In genomic region chr14:76377675-76378074, GRCh38 we compare ENCODE assay signal across 24 cellular contexts. TPM values are rescaled to one million over a fixed set of nuclear protein-coding genes. Genes with fewer than 3 reads are reported as not detected.
DNase-seq lines count a peak whose midpoint lies in the region; ATAC-seq, FAIRE-seq and TF ChIP-seq lines count a peak whose summit lies in the region.
"Had no signal": no experiment of that assay in that cellular context is flagged by ENCODE, and none has a peak within 500 bp of the region (broad histone marks: within the 10 kb centered on the region; RNA-seq: fewer than 3 reads in every experiment).

No MANE protein-coding gene starts in this region.

- POLR2A ChIA-PET in A549 (lab: Yijun Ruan, JAX): no interaction called here
- POLR2A ChIA-PET in activated CD4-positive, alpha-beta memory T cell treated with anti-CD3 and anti-CD28 coated beads for 36 hours (lab: Charles Lee): no interaction called here

- no peak overlapping the region for H3K4ac ChIP-seq in H9 (ENCODE audit: low read depth, low read length)

- TF ChIP-seq EP300 in A549 (IDR thresholded peaks at IDR 0.05): no peak

- no peak overlapping the region for H2BK12ac ChIP-seq in H9 (ENCODE audit: insufficient read length, low read depth, low read length)

- H3K18ac ChIP-seq in H9 (ENCODE audit: insufficient read length, low read depth, low read length): no peak overlapping the region

- no peak overlapping the region for H3K27ac ChIP-seq in A549
- H3K27ac ChIP-seq in H9 (ENCODE audit: insufficient read length, low read depth, low read length): no peak overlapping the region
- H3K27ac ChIP-seq: cardiac muscle cell, esophagus squamous epithelium had no signal

- no peak overlapping the region for H4K91ac ChIP-seq in H9 (ENCODE audit: insufficient read length, low read depth, low read length)

- CTCF ChIA-PET in A549 (lab: Yijun Ruan, JAX): interaction anchor here (0.6 to 2.4 kb wide), 4 partner anchors 9 to 25 kb away, joined by 3 to 26 read pairs (median 8); no protein-coding TSS in a partner anchor
- CTCF ChIA-PET in activated CD4-positive, alpha-beta memory T cell treated with anti-CD3 and anti-CD28 coated beads for 36 hours (lab: Charles Lee): interaction anchor here (1.3 kb wide), 1 partner anchor 10 kb away, joined by 5 read pairs; no protein-coding TSS in a partner anchor

- H2BK120ac ChIP-seq in H9 (ENCODE audit: low read depth, low read length, poor library complexity, severe bottlenecking): no peak overlapping the region

- peaks cover 40% of the 10 kb centered on the region for H3K27me3 ChIP-seq in H9 (ENCODE audit: insufficient read depth, low read length)

- no peak for FAIRE-seq in A549 (lab: Jason Lieb, UNC)
- FAIRE-seq: islet of Langerhans had no signal

- no peak overlapping the region for H2BK15ac ChIP-seq in H9 (ENCODE audit: low read depth, low read length)

- no peak overlapping the region; the same call in 2 of the 3 replicates for H3K4me3 ChIP-seq in A549

- intact Hi-C loops in dendritic cell treated with granulocyte-macrophage colony-stimulating factor and Interleukin-4, amounts not matched to agents 40 ng/mL and 50 ng/mL, for 4 days (cut with micrococcal nuclease): no loop called here
- intact Hi-C loops in activated CD4-positive, alpha-beta memory T cell treated with anti-CD3 and anti-CD28 coated beads for 36 hours (cut with micrococcal nuclease): no loop called here

- H3K4me3 Mint-ChIP-seq in H9 (peak overlapping the region; percentile 72 to 90), neural crest cell (peak overlapping the region; percentile 62)
- peak overlapping the region; percentile 61 for H3K4me3 Mint-ChIP-seq in dendritic cell treated with granulocyte-macrophage colony-stimulating factor and Interleukin-4, amounts not matched to agents 40 ng/mL and 50 ng/mL, for 4 days
- H3K4me3 Mint-ChIP-seq in effector memory CD8-positive, alpha-beta T cell: no peak overlapping the region
- no peak overlapping the region for H3K4me3 Mint-ChIP-seq in activated CD4-positive, alpha-beta memory T cell treated with anti-CD3 and anti-CD28 coated beads for 36 hours
- H3K4me3 Mint-ChIP-seq: activated CD4-positive, alpha-beta memory T cell treated with anti-CD3 and anti-CD28 coated beads, Interleukin-2, amount 10 ng/mL, durations not matched to agents 7 days and 5 days; CD8-positive, alpha-beta memory T cell; memory B cell; natural killer cell; T-helper 1 cell treated with Interleukin-12 subunit alpha and Interleukin-12 subunit beta and Interleukin-4 antibody, amounts not matched to agents 30 μg/mL and 1 μg/mL, for 36 hours had no signal

- H3K9ac ChIP-seq in H9 (ENCODE audit: extremely low read depth, insufficient read length, low read length): no peak overlapping the region

- H3K36me3 Mint-ChIP-seq in H9 (ENCODE audit: insufficient read depth in 1 of 3, low read depth in 3 of 3) (no peaks in the 10 kb centered on the region), neural crest cell (ENCODE audit: low read depth) (no peaks in the 10 kb centered on the region)
- H3K36me3 Mint-ChIP-seq in dendritic cell treated with granulocyte-macrophage colony-stimulating factor and Interleukin-4, amounts not matched to agents 40 ng/mL and 50 ng/mL, for 4 days (ENCODE audit: low read depth): no peaks in the 10 kb centered on the region
- no peaks in the 10 kb centered on the region for H3K36me3 Mint-ChIP-seq in effector memory CD8-positive, alpha-beta T cell (ENCODE audit: insufficient read depth)
- H3K36me3 Mint-ChIP-seq in activated CD4-positive, alpha-beta memory T cell treated with anti-CD3 and anti-CD28 coated beads for 36 hours: no peaks in the 10 kb centered on the region
- H3K36me3 Mint-ChIP-seq: memory B cell, natural killer cell had no signal

- H4K20me1 ChIP-seq in H9 (ENCODE audit: control insufficient read depth, insufficient read depth, insufficient read length): no peaks in the 10 kb centered on the region

- H2BK20ac ChIP-seq in H9 (ENCODE audit: low read depth, low read length, poor library complexity, severe bottlenecking): no peak overlapping the region

- H3T11ph ChIP-seq in H9 (ENCODE audit: low read length): no peak overlapping the region

- DNase-seq in A549 (ENCODE audit: low read depth in 1 of 2, low spot score in 1 of 2): no peak
- no peak for DNase-seq in H9
- DNase-seq in neural crest cell (ENCODE audit: low read depth, low spot score): no peak
- no peak for DNase-seq in effector memory CD8-positive, alpha-beta T cell
- no peak for DNase-seq in activated CD4-positive, alpha-beta memory T cell treated with anti-CD3 and anti-CD28 coated beads for 36 hours
- DNase-seq in activated CD8-positive, alpha-beta memory T cell treated with anti-CD3 and anti-CD28 coated beads for 24 hours: no peak
- DNase-seq: activated CD4-positive, alpha-beta memory T cell treated with anti-CD3 and anti-CD28 coated beads, Interleukin-2, amount 10 ng/mL, durations not matched to agents 7 days and 5 days; activated T-cell treated with anti-CD3 and anti-CD28 coated beads, Interleukin-2, amount 50 U/mL, for 48 hours; CD8-positive, alpha-beta memory T cell; esophagus squamous epithelium; natural killer cell; NCI-H1417 treated with DMSO at 0.1 percent for 48 hours; NCI-H2171; NCI-H526 treated with DMSO at 0.1 percent for 48 hours; SHP77; trophoblast cell had no signal

- peaks cover 99% of the 10 kb centered on the region for H3K27me3 Mint-ChIP-seq in H9 (ENCODE audit: low read depth)
- peaks cover 87% of the 10 kb centered on the region for H3K27me3 Mint-ChIP-seq in dendritic cell treated with granulocyte-macrophage colony-stimulating factor and Interleukin-4, amounts not matched to agents 40 ng/mL and 50 ng/mL, for 4 days
- peaks cover 100% of the 10 kb centered on the region for H3K27me3 Mint-ChIP-seq in neural crest cell (ENCODE audit: low read depth)
- peaks cover 66 to 95% of the 10 kb centered on the region in 2 donors for H3K27me3 Mint-ChIP-seq in effector memory CD8-positive, alpha-beta T cell
- peaks cover 51% of the 10 kb centered on the region for H3K27me3 Mint-ChIP-seq in activated CD4-positive, alpha-beta memory T cell treated with anti-CD3 and anti-CD28 coated beads for 36 hours

- no peak overlapping the region for H2BK5ac ChIP-seq in H9 (ENCODE audit: insufficient read length, low read length)

- H3K23me2 ChIP-seq in H9 (ENCODE audit: insufficient read length, low read depth, low read length, poor library complexity, severe bottlenecking): peaks cover 15% of the 10 kb centered on the region

- H3K9me3 Mint-ChIP-seq in H9 (peaks cover 0 to 3% of the 10 kb centered on the region in 2 experiments; a peak in 1 of 5 replicates), neural crest cell (no peaks in the 10 kb centered on the region)
- no peaks in the 10 kb centered on the region for H3K9me3 Mint-ChIP-seq in dendritic cell treated with granulocyte-macrophage colony-stimulating factor and Interleukin-4, amounts not matched to agents 40 ng/mL and 50 ng/mL, for 4 days
- H3K9me3 Mint-ChIP-seq in effector memory CD8-positive, alpha-beta T cell: no peaks in the 10 kb centered on the region
- H3K9me3 Mint-ChIP-seq in activated CD4-positive, alpha-beta memory T cell treated with anti-CD3 and anti-CD28 coated beads for 36 hours: no peaks in the 10 kb centered on the region
- H3K9me3 Mint-ChIP-seq: activated CD4-positive, alpha-beta memory T cell treated with anti-CD3 and anti-CD28 coated beads, Interleukin-2, amount 10 ng/mL, durations not matched to agents 7 days and 5 days; CD8-positive, alpha-beta memory T cell; memory B cell; natural killer cell; T-helper 1 cell treated with Interleukin-12 subunit alpha and Interleukin-12 subunit beta and Interleukin-4 antibody, amounts not matched to agents 30 μg/mL and 1 μg/mL, for 36 hours had no signal

- H3K79me2 ChIP-seq in H9 (ENCODE audit: insufficient read depth, low read length): no peaks in the 10 kb centered on the region

- H2AK5ac ChIP-seq in H9 (ENCODE audit: insufficient read length, low read length): no peak overlapping the region

- H3K23ac ChIP-seq in H9 (ENCODE audit: insufficient read length, low read depth, low read length): no peak overlapping the region

- no peak for TF ChIP-seq CTCF in A549 (IDR thresholded peaks at IDR 0.05)
- no peak for TF ChIP-seq CTCF in H9 (conservative IDR thresholded peaks at IDR 0.05)
- no peak for TF ChIP-seq CTCF in neural crest cell (conservative IDR thresholded peaks at IDR 0.05)

- H3K79me1 ChIP-seq in H9 (ENCODE audit: insufficient read depth, low read depth, low read length, poor library complexity, severe bottlenecking): no peaks in the 10 kb centered on the region

- H4K5ac ChIP-seq in H9 (ENCODE audit: insufficient read length, low read depth, low read length): no peak overlapping the region

- no peak overlapping the region for H2AFZ ChIP-seq in H9 (ENCODE audit: low read length)

- no peak overlapping the region for H3K56ac ChIP-seq in H9 (ENCODE audit: insufficient read length, low read depth, low read length)

- no peak for TF ChIP-seq POLR2A in A549 (IDR thresholded peaks at IDR 0.05; ENCODE audit: low read length)

- no peak overlapping the region for H3K14ac ChIP-seq in H9 (ENCODE audit: insufficient read depth, low read length)

- peaks cover 12% of the 10 kb centered on the region; the same call in 2 of the 3 replicates for H3K4me1 ChIP-seq in A549
- peaks cover 4% of the 10 kb centered on the region; the same call in 1 of the 2 replicates for H3K4me1 ChIP-seq in H9 (ENCODE audit: insufficient read depth, low read length)

- peak overlapping the region; percentile 89; the same call in 1 of the 3 replicates for H3K4me2 ChIP-seq in A549
- peak overlapping the region; percentile 90 for H3K4me2 ChIP-seq in H9 (ENCODE audit: insufficient read depth, insufficient read length, low read length)

- 13% methylated on average over 6 of the region's 6 CpGs for WGBS in A549 (ENCODE audit: missing lambda C conversion rate)
- WGBS in H9 (ENCODE audit: extremely low coverage, insufficient read length, low lambda C conversion rate): no CpG with 5 or more reads among the region's 6 CpGs

- ATAC-seq in A549: no peak
- no peak for ATAC-seq in effector memory CD8-positive, alpha-beta T cell (replicated peaks)
- no peak for ATAC-seq in HG03097 (IDR thresholded peaks at IDR 0.05; ENCODE audit: low FRiP score, unreplicated experiment)
- ATAC-seq: natural killer cell had no signal

- no peak overlapping the region for H4K8ac ChIP-seq in H9 (replicated peaks; ENCODE audit: insufficient read length, low read depth, low read length)

- H3K4me1 Mint-ChIP-seq in H9: peaks cover 11 to 17% of the 10 kb centered on the region in 2 experiments
- H3K4me1 Mint-ChIP-seq in dendritic cell treated with granulocyte-macrophage colony-stimulating factor and Interleukin-4, amounts not matched to agents 40 ng/mL and 50 ng/mL, for 4 days (ENCODE audit: low read depth): peaks cover 10% of the 10 kb centered on the region
- H3K4me1 Mint-ChIP-seq in neural crest cell: peaks cover 15% of the 10 kb centered on the region
- peaks cover 0 to 5% of the 10 kb centered on the region in 2 donors for H3K4me1 Mint-ChIP-seq in effector memory CD8-positive, alpha-beta T cell (ENCODE audit: low read depth in 2 of 2)
- H3K4me1 Mint-ChIP-seq in activated CD4-positive, alpha-beta memory T cell treated with anti-CD3 and anti-CD28 coated beads for 36 hours (ENCODE audit: low read depth): peaks cover 6% of the 10 kb centered on the region
- H3K4me1 Mint-ChIP-seq: CD8-positive, alpha-beta memory T cell had no signal

- H3K27ac Mint-ChIP-seq in H9 (no peak overlapping the region), neural crest cell (ENCODE audit: unreplicated experiment) (no peak overlapping the region)
- no peak overlapping the region for H3K27ac Mint-ChIP-seq in dendritic cell treated with granulocyte-macrophage colony-stimulating factor and Interleukin-4, amounts not matched to agents 40 ng/mL and 50 ng/mL, for 4 days
- H3K27ac Mint-ChIP-seq in effector memory CD8-positive, alpha-beta T cell: no peak overlapping the region
- no peak overlapping the region for H3K27ac Mint-ChIP-seq in activated CD4-positive, alpha-beta memory T cell treated with anti-CD3 and anti-CD28 coated beads for 36 hours
- H3K27ac Mint-ChIP-seq: activated CD4-positive, alpha-beta memory T cell treated with anti-CD3 and anti-CD28 coated beads, Interleukin-2, amount 10 ng/mL, durations not matched to agents 7 days and 5 days; memory B cell; natural killer cell; T-helper 1 cell treated with Interleukin-12 subunit alpha and Interleukin-12 subunit beta and Interleukin-4 antibody, amounts not matched to agents 30 μg/mL and 1 μg/mL, for 36 hours had no signal

- TF ChIP-seq RAD21 in A549 (conservative IDR thresholded peaks at IDR 0.05 in 1 of 2, IDR thresholded peaks at IDR 0.05 in 1 of 2): no peak

- H3K9me3 ChIP-seq in A549 (no peaks in the 10 kb centered on the region), H9 (ENCODE audit: control insufficient read depth, low read depth, low read length) (no peaks in the 10 kb centered on the region)
- H3K9me3 ChIP-seq: esophagus squamous epithelium had no signal

RNA-seq across cellular contexts. Expression of gene ESRRB, which starts 1.7 kb away (rescaled TPM):
- 0.19 and 0.20 TPM in 2 replicates for polyA plus RNA-seq in A549 (2011; rRNA removed)
- 0.04 and 0.13 TPM in 2 replicates for polyA plus RNA-seq in A549 (2012; cell fraction: cytosol; rRNA removed)
- polyA plus RNA-seq in A549 (2012; cell fraction: nucleus; rRNA removed): 0.41 and 0.61 TPM in 2 replicates
- 0.15 to 0.25 TPM (median 0.20 TPM) in 3 replicates for polyA plus RNA-seq in A549 (2017; fragmentation: RNase III; extraction: RNeasy Plus Mini Kit Qiagen cat#74134 plus additional on column Dnase treatment)
- polyA minus RNA-seq in A549 (2011; rRNA and poly(A)+ RNA removed): 0.41 and 1.5 TPM in 2 replicates
- 0.11 TPM in 1 of 2 replicates, not detected in the other for total RNA-seq in H9 (2021)
- 0.28 and 0.77 TPM in 2 replicates for total RNA-seq in neural crest cell
- under 1 TPM in 1 of 2 experiments, not detected in 1; 0.10 TPM for total RNA-seq in activated CD4-positive, alpha-beta memory T cell treated with anti-CD3 and anti-CD28 coated beads for 36 hours
- total RNA-seq: CD8-positive, alpha-beta memory T cell; esophagus squamous epithelium; glomerular endothelial cell; HT1080 had no signal
- polyA plus RNA-seq: CD8-positive, alpha-beta memory T cell had no signal

Comparison
In these comparisons a context has a peak if more than half of its experiments do, and no peak if none do; other contexts are left out.
1. H3K4me3 Mint-ChIP-seq: peak in H9 (2 of 2), dendritic cell treated with granulocyte-macrophage colony-stimulating factor and Interleukin-4, amounts not matched to agents 40 ng/mL and 50 ng/mL, for 4 days (single experiment) and neural crest cell (single experiment); none in effector memory CD8-positive, alpha-beta T cell (0 of 2) and activated CD4-positive, alpha-beta memory T cell treated with anti-CD3 and anti-CD28 coated beads for 36 hours (single experiment).